ENCODE assay signal across 22 cellular contexts in genomic region chr3:12117473-12117872, GRCh38. TPM values are rescaled to one million over a fixed set of nuclear protein-coding genes. Genes with fewer than 3 reads are reported as not detected.
DNase-seq lines count a peak whose midpoint lies in the region; ATAC-seq and TF ChIP-seq lines count a peak whose summit lies in the region.
"Had no signal": no experiment of that assay in that cellular context is flagged by ENCODE, and none has a peak within 500 bp of the region (broad histone marks: within the 10 kb centered on the region; RNA-seq: fewer than 3 reads in every experiment).

No MANE protein-coding gene starts in this region.

- no peak for TF ChIP-seq CTCF in endothelial cell (IDR thresholded peaks at IDR 0.05; ENCODE audit: unreplicated experiment)

- no peak for ATAC-seq in T-helper 17 cell
- ATAC-seq: A549, GM23338, HCT116 had no signal

- DNase-seq in Ammon's horn (ENCODE audit: low spot score) (peak; percentile 17), T-helper 17 cell (no peak), inferior parietal cortex (ENCODE audit: extremely low spot score) (peak; percentile 57), superior temporal gyrus (ENCODE audit: extremely low spot score) (peak; percentile 66), occipital lobe (lab: John Stamatoyannopoulos, UW) (no peak), NCI-H1105 treated with DMSO at 0.1 percent for 48 hours (lab: John Stamatoyannopoulos, UW) (no peak), endothelial cell (ENCODE audit: low spot score) (no peak)
- DNase-seq: 8988T; ACHN; AML-193; C1 segment of cervical spinal cord; Calu3; CD4-positive, alpha-beta memory T cell; COR-L47; DMS53; DMS79 treated with DMSO at 0.1 percent for 48 hours; GF-D8; H9 had no signal

- H3K27me3 Mint-ChIP-seq in T-helper 17 cell, result peaks cover 53% of the 10 kb centered on the region
- H3K27me3 Mint-ChIP-seq in endothelial cell (ENCODE audit: unreplicated experiment), result no peaks in the 10 kb centered on the region

- no peaks in the 10 kb centered on the region for H3K9me3 Mint-ChIP-seq in endothelial cell (ENCODE audit: unreplicated experiment)
- H3K9me3 Mint-ChIP-seq: CD4-positive, alpha-beta memory T cell; GM23338; H9 had no signal

- peaks cover 6% of the 10 kb centered on the region for H3K4me1 Mint-ChIP-seq in T-helper 17 cell
- H3K4me1 Mint-ChIP-seq in endothelial cell (ENCODE audit: unreplicated experiment), result no peaks in the 10 kb centered on the region
- H3K4me1 Mint-ChIP-seq: CD4-positive, alpha-beta memory T cell; GM23338; H9 had no signal

- H3K9me3 ChIP-seq in T-helper 17 cell (ENCODE audit: control insufficient read depth, low read length, poor library complexity, severe bottlenecking), result no peaks in the 10 kb centered on the region

- H3K27ac Mint-ChIP-seq in T-helper 17 cell (peak overlapping the region; percentile 51), endothelial cell (ENCODE audit: unreplicated experiment) (no peak overlapping the region)
- H3K27ac Mint-ChIP-seq: CD4-positive, alpha-beta memory T cell; GM23338; H9 had no signal

- no peak overlapping the region for H3K4me3 Mint-ChIP-seq in T-helper 17 cell
- H3K4me3 Mint-ChIP-seq in endothelial cell (ENCODE audit: unreplicated experiment), result no peak overlapping the region
- H3K4me3 Mint-ChIP-seq: CD4-positive, alpha-beta memory T cell; GM23338; H9 had no signal

- H3K36me3 Mint-ChIP-seq in T-helper 17 cell (ENCODE audit: low read depth), result no peaks in the 10 kb centered on the region
- no peaks in the 10 kb centered on the region for H3K36me3 Mint-ChIP-seq in endothelial cell (ENCODE audit: low read depth, unreplicated experiment)
- H3K36me3 Mint-ChIP-seq: CD4-positive, alpha-beta memory T cell had no signal

RNA-seq across cellular contexts. Expression of gene TIMP4, which starts 41.2 kb away (rescaled TPM):
- total RNA-seq in T-helper 17 cell (not detected), occipital lobe (2.5 TPM), endothelial cell (ENCODE audit: unreplicated experiment) (0.69 TPM)
- total RNA-seq: CD4-positive, alpha-beta memory T cell; G401 had no signal

Comparison
In these comparisons a context has a peak if more than half of its experiments do, and no peak if none do; other contexts are left out.
1. DNase-seq: peak in Ammon's horn (single experiment), inferior parietal cortex (single experiment) and superior temporal gyrus (single experiment); none in T-helper 17 cell (0 of 3), occipital lobe (single experiment), NCI-H1105 treated with DMSO at 0.1 percent for 48 hours (single experiment) and endothelial cell (single experiment).